1 cellular context compared by ENCODE assay signal in the genomic region with DNA sequence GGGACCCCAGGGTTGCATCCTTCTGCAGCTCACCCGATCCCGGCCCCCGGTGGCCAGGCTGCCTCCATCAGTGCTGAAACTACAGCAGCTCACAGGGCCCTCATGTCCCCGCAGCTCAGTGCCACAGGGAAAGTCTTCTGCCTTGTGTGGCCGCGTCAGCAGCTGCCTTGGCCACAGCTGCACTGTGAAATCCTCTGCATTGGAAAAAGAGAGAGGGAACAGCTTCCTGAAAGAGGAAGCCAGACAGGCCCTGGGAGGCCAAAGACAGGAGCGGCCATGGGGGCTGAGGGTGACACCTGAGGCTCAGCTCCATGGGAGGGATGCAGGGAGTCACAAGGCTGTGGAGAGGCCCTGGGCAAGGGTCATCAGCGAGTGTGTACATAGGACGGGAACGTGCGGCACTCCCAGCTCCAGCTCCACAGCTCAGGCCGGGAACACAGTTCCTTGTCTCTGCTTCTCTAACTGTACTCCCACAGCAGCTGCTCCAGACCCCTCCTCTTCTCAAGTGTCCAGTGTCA.
A peak's percentile ranks its signal among the peaks of the same experiment; 100 is the strongest.
TF ChIP-seq lines count a peak whose summit lies in the region.

No MANE protein-coding gene starts in this region.

TF ChIP-seq in HepG2, 621 proteins besides CTCF, POLR2A, EP300 and RAD21 (continued from another document and continues in another):
- TF ChIP-seq, protein P1, sequence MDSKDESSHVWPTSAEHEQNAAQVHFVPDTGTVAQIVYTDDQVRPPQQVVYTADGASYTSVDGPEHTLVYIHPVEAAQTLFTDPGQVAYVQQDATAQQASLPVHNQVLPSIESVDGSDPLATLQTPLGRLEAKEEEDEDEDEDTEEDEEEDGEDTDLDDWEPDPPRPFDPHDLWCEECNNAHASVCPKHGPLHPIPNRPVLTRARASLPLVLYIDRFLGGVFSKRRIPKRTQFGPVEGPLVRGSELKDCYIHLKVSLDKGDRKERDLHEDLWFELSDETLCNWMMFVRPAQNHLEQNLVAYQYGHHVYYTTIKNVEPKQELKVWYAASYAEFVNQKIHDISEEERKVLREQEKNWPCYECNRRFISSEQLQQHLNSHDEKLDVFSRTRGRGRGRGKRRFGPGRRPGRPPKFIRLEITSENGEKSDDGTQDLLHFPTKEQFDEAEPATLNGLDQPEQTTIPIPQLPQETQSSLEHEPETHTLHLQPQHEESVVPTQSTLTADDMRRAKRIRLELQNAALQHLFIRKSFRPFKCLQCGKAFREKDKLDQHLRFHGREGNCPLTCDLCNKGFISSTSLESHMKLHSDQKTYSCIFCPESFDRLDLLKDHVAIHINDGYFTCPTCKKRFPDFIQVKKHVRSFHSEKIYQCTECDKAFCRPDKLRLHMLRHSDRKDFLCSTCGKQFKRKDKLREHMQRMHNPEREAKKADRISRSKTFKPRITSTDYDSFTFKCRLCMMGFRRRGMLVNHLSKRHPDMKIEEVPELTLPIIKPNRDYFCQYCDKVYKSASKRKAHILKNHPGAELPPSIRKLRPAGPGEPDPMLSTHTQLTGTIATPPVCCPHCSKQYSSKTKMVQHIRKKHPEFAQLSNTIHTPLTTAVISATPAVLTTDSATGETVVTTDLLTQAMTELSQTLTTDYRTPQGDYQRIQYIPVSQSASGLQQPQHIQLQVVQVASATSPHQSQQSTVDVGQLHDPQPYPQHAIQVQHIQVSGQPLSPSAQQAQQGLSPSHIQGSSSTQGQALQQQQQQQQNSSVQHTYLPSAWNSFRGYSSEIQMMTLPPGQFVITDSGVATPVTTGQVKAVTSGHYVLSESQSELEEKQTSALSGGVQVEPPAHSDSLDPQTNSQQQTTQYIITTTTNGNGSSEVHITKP (CRISPR knock-in tag; IDR thresholded peaks at IDR 0.05; ENCODE audit: low read depth) = 0 out of 2 replicates have a peak, but pooled peaks have one; percentile 18
- TF ChIP-seq, protein P2, sequence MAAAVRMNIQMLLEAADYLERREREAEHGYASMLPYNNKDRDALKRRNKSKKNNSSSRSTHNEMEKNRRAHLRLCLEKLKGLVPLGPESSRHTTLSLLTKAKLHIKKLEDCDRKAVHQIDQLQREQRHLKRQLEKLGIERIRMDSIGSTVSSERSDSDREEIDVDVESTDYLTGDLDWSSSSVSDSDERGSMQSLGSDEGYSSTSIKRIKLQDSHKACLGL (CRISPR knock-in tag; IDR thresholded peaks at IDR 0.05) = no peak
- TF ChIP-seq KDM3A (CRISPR knock-in tag; IDR thresholded peaks at IDR 0.05; ENCODE audit: low read depth) (peak; percentile 72; the same call in 1 of the 2 replicates), IKZF4 (CRISPR knock-in tag; IDR thresholded peaks at IDR 0.05; ENCODE audit: borderline replicate concordance, low read depth, not compliant biosample characterization) (peak; percentile 81), ZNF619 (CRISPR knock-in tag; IDR thresholded peaks at IDR 0.05) (peak; percentile 42; the same call in 1 of the 2 replicates), ZNF782 (CRISPR knock-in tag; IDR thresholded peaks at IDR 0.05; ENCODE audit: borderline replicate concordance) (no peak), PITX1 (CRISPR knock-in tag; IDR thresholded peaks at IDR 0.05) (peak; percentile 62; the same call in 1 of the 2 replicates), ZFP37 (CRISPR knock-in tag; IDR thresholded peaks at IDR 0.05; ENCODE audit: borderline replicate concordance) (no peak), ZNF30 (CRISPR knock-in tag; IDR thresholded peaks at IDR 0.05) (no peak), ZNF510 (CRISPR knock-in tag; IDR thresholded peaks at IDR 0.05; ENCODE audit: low read depth) (no peak), CREM (IDR thresholded peaks at IDR 0.05) (no peak), CREM (CRISPR knock-in tag; IDR thresholded peaks at IDR 0.05) (no peak), ZNF792 (CRISPR knock-in tag; IDR thresholded peaks at IDR 0.05) (no peak), NFKB2 (CRISPR knock-in tag; IDR thresholded peaks at IDR 0.05; ENCODE audit: borderline replicate concordance) (peak; percentile 19; the same call in 1 of the 2 replicates), DNMT3B (CRISPR knock-in tag; conservative IDR thresholded peaks at IDR 0.05) (no peak), ZNF777 (CRISPR knock-in tag; IDR thresholded peaks at IDR 0.05) (no peak), IRF2 (CRISPR knock-in tag; IDR thresholded peaks at IDR 0.05) (peak; percentile 30; the same call in 1 of the 2 replicates), PHB2 (IDR thresholded peaks at IDR 0.05; ENCODE audit: partially characterized antibody) (no peak), YY1 (IDR thresholded peaks at IDR 0.05; ENCODE audit: insufficient read depth, insufficient replicate concordance, low read depth, low read length) (peak; percentile 52), ZFX (CRISPR knock-in tag; IDR thresholded peaks at IDR 0.05; ENCODE audit: low read depth) (peak; percentile 89), ZNF674 (CRISPR knock-in tag; IDR thresholded peaks at IDR 0.05; ENCODE audit: low read depth) (no peak), ZNF570 (CRISPR knock-in tag; IDR thresholded peaks at IDR 0.05; ENCODE audit: borderline replicate concordance) (no peak)
- TF ChIP-seq, protein P3, sequence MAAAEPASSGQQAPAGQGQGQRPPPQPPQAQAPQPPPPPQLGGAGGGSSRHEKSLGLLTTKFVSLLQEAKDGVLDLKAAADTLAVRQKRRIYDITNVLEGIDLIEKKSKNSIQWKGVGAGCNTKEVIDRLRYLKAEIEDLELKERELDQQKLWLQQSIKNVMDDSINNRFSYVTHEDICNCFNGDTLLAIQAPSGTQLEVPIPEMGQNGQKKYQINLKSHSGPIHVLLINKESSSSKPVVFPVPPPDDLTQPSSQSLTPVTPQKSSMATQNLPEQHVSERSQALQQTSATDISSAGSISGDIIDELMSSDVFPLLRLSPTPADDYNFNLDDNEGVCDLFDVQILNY (CRISPR knock-in tag; conservative IDR thresholded peaks at IDR 0.05) = 0 out of 2 replicates have a peak, but pooled peaks have one; percentile 35
- TF ChIP-seq, protein P4, sequence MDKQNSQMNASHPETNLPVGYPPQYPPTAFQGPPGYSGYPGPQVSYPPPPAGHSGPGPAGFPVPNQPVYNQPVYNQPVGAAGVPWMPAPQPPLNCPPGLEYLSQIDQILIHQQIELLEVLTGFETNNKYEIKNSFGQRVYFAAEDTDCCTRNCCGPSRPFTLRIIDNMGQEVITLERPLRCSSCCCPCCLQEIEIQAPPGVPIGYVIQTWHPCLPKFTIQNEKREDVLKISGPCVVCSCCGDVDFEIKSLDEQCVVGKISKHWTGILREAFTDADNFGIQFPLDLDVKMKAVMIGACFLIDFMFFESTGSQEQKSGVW (CRISPR knock-in tag; IDR thresholded peaks at IDR 0.05; ENCODE audit: borderline replicate concordance) = no peak
- TF ChIP-seq, protein P5, sequence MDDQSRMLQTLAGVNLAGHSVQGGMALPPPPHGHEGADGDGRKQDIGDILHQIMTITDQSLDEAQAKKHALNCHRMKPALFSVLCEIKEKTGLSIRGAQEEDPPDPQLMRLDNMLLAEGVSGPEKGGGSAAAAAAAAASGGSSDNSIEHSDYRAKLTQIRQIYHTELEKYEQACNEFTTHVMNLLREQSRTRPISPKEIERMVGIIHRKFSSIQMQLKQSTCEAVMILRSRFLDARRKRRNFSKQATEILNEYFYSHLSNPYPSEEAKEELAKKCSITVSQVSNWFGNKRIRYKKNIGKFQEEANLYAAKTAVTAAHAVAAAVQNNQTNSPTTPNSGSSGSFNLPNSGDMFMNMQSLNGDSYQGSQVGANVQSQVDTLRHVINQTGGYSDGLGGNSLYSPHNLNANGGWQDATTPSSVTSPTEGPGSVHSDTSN (CRISPR knock-in tag; IDR thresholded peaks at IDR 0.05; ENCODE audit: borderline replicate concordance) = no peak
- TF ChIP-seq, protein P6, sequence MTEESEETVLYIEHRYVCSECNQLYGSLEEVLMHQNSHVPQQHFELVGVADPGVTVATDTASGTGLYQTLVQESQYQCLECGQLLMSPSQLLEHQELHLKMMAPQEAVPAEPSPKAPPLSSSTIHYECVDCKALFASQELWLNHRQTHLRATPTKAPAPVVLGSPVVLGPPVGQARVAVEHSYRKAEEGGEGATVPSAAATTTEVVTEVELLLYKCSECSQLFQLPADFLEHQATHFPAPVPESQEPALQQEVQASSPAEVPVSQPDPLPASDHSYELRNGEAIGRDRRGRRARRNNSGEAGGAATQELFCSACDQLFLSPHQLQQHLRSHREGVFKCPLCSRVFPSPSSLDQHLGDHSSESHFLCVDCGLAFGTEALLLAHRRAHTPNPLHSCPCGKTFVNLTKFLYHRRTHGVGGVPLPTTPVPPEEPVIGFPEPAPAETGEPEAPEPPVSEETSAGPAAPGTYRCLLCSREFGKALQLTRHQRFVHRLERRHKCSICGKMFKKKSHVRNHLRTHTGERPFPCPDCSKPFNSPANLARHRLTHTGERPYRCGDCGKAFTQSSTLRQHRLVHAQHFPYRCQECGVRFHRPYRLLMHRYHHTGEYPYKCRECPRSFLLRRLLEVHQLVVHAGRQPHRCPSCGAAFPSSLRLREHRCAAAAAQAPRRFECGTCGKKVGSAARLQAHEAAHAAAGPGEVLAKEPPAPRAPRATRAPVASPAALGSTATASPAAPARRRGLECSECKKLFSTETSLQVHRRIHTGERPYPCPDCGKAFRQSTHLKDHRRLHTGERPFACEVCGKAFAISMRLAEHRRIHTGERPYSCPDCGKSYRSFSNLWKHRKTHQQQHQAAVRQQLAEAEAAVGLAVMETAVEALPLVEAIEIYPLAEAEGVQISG (CRISPR knock-in tag; IDR thresholded peaks at IDR 0.05) = peak; percentile 75
- TF ChIP-seq, protein P7, sequence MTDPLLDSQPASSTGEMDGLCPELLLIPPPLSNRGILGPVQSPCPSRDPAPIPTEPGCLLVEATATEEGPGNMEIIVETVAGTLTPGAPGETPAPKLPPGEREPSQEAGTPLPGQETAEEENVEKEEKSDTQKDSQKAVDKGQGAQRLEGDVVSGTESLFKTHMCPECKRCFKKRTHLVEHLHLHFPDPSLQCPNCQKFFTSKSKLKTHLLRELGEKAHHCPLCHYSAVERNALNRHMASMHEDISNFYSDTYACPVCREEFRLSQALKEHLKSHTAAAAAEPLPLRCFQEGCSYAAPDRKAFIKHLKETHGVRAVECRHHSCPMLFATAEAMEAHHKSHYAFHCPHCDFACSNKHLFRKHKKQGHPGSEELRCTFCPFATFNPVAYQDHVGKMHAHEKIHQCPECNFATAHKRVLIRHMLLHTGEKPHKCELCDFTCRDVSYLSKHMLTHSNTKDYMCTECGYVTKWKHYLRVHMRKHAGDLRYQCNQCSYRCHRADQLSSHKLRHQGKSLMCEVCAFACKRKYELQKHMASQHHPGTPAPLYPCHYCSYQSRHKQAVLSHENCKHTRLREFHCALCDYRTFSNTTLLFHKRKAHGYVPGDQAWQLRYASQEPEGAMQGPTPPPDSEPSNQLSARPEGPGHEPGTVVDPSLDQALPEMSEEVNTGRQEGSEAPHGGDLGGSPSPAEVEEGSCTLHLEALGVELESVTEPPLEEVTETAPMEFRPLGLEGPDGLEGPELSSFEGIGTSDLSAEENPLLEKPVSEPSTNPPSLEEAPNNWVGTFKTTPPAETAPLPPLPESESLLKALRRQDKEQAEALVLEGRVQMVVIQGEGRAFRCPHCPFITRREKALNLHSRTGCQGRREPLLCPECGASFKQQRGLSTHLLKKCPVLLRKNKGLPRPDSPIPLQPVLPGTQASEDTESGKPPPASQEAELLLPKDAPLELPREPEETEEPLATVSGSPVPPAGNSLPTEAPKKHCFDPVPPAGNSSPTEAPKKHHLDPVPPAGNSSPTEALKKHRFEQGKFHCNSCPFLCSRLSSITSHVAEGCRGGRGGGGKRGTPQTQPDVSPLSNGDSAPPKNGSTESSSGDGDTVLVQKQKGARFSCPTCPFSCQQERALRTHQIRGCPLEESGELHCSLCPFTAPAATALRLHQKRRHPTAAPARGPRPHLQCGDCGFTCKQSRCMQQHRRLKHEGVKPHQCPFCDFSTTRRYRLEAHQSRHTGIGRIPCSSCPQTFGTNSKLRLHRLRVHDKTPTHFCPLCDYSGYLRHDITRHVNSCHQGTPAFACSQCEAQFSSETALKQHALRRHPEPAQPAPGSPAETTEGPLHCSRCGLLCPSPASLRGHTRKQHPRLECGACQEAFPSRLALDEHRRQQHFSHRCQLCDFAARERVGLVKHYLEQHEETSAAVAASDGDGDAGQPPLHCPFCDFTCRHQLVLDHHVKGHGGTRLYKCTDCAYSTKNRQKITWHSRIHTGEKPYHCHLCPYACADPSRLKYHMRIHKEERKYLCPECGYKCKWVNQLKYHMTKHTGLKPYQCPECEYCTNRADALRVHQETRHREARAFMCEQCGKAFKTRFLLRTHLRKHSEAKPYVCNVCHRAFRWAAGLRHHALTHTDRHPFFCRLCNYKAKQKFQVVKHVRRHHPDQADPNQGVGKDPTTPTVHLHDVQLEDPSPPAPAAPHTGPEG (CRISPR knock-in tag; IDR thresholded peaks at IDR 0.05) = no peak
- TF ChIP-seq, protein P8, sequence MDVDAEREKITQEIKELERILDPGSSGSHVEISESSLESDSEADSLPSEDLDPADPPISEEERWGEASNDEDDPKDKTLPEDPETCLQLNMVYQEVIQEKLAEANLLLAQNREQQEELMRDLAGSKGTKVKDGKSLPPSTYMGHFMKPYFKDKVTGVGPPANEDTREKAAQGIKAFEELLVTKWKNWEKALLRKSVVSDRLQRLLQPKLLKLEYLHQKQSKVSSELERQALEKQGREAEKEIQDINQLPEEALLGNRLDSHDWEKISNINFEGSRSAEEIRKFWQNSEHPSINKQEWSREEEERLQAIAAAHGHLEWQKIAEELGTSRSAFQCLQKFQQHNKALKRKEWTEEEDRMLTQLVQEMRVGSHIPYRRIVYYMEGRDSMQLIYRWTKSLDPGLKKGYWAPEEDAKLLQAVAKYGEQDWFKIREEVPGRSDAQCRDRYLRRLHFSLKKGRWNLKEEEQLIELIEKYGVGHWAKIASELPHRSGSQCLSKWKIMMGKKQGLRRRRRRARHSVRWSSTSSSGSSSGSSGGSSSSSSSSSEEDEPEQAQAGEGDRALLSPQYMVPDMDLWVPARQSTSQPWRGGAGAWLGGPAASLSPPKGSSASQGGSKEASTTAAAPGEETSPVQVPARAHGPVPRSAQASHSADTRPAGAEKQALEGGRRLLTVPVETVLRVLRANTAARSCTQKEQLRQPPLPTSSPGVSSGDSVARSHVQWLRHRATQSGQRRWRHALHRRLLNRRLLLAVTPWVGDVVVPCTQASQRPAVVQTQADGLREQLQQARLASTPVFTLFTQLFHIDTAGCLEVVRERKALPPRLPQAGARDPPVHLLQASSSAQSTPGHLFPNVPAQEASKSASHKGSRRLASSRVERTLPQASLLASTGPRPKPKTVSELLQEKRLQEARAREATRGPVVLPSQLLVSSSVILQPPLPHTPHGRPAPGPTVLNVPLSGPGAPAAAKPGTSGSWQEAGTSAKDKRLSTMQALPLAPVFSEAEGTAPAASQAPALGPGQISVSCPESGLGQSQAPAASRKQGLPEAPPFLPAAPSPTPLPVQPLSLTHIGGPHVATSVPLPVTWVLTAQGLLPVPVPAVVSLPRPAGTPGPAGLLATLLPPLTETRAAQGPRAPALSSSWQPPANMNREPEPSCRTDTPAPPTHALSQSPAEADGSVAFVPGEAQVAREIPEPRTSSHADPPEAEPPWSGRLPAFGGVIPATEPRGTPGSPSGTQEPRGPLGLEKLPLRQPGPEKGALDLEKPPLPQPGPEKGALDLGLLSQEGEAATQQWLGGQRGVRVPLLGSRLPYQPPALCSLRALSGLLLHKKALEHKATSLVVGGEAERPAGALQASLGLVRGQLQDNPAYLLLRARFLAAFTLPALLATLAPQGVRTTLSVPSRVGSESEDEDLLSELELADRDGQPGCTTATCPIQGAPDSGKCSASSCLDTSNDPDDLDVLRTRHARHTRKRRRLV (CRISPR knock-in tag; IDR thresholded peaks at IDR 0.05) = no peak
- TF ChIP-seq, protein P9, sequence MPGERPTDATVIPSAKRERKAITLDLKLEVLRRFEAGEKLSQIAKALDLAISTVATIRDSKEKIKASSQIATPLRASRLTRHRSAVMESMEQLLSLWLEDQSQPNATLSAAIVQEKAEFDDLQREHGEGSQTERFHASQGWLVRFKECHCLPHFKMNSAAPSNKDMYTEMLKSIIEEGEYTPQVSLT (CRISPR knock-in tag; IDR thresholded peaks at IDR 0.05; ENCODE audit: borderline replicate concordance, low read depth) = no peak
- TF ChIP-seq, protein P10, sequence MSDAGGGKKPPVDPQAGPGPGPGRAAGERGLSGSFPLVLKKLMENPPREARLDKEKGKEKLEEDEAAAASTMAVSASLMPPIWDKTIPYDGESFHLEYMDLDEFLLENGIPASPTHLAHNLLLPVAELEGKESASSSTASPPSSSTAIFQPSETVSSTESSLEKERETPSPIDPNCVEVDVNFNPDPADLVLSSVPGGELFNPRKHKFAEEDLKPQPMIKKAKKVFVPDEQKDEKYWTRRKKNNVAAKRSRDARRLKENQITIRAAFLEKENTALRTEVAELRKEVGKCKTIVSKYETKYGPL (CRISPR knock-in tag; IDR thresholded peaks at IDR 0.05) = no peak
